In the genomic region with DNA sequence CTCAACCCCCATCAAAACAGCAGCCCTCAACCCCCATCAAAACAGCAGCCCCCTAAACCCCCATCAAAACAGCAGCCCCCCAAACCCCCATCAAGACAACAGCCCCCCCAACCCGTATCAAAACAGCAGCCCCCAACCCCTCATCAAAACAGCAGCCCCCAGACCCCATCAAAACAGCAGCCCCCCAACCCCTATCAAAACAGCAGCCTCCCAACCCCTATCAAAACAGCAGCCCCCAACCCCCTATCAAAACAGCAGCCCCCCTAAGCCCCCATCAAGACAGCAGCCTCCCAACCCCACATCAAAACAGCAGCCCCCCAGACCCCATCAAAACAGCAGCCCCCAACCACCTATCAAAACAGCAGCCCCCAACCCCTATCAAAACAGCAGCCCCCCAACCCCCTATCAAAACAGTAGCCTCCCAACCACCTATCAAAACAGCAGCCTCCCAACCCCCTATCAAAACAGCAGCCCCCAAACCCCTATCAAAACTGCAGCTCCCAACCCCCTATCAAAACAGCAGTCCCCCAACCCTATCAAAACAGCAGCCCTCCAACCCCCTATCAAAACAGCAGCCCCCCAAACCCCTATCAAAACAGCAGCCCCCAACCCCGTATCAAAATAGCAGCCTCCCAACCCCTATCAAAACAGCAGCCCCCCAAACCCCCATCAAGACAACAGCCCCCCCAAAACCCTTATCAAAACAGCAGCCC, we compare ENCODE assay signal across 12 cellular contexts. TPM values are rescaled to one million over a fixed set of nuclear protein-coding genes. Genes with fewer than 3 reads are reported as not detected.
DNase-seq lines count a peak whose midpoint lies in the region; ATAC-seq, FAIRE-seq and TF ChIP-seq lines count a peak whose summit lies in the region.
"Had no signal": no experiment of that assay in that cellular context is flagged by ENCODE, and none has a peak within 500 bp of the region (broad histone marks: within the 10 kb centered on the region; RNA-seq: fewer than 3 reads in every experiment).

No MANE protein-coding gene starts in this region.

- no peaks in the 10 kb centered on the region for H3F3A ChIP-seq in SU-DHL-6 (ENCODE audit: insufficient read depth)

- TF ChIP-seq CTCF in SU-DHL-6 (IDR thresholded peaks at IDR 0.05; ENCODE audit: insufficient read depth, low read length, poor library complexity, severe bottlenecking) (no peak), keratinocyte (optimal IDR thresholded peaks at IDR 0.05 in 1 of 3, IDR thresholded peaks at IDR 0.05 in 1 of 3, conservative IDR thresholded peaks at IDR 0.05 in 1 of 3; ENCODE audit: extremely low read depth in 1 of 3, insufficient read depth in 2 of 3, low read length in 3 of 3) (no peak)

- peaks cover 3% of the 10 kb centered on the region for H3K27me3 Mint-ChIP-seq in activated CD4-positive, alpha-beta T cell treated with anti-CD3 and anti-CD28 coated beads for 36 hours
- peaks cover 4 to 16% of the 10 kb centered on the region in 2 donors for H3K27me3 Mint-ChIP-seq in stimulated activated naive B cell treated with anti-CD40 and anti-IgM and Interleukin-4, amounts not matched to agents 10 μg/mL and 1 μg/mL and 100 μg/mL, for 72 hours

- no peak for ATAC-seq in activated CD4-positive, alpha-beta T cell treated with anti-CD3 and anti-CD28 coated beads for 36 hours
- no peak for ATAC-seq in stimulated activated naive B cell treated with anti-CD40 and anti-IgM and Interleukin-4, amounts not matched to agents 10 μg/mL and 1 μg/mL and 100 μg/mL, for 72 hours (replicated peaks)
- no peak for ATAC-seq in GM18861 (IDR thresholded peaks at IDR 0.05; ENCODE audit: unreplicated experiment)

- H3K36me3 ChIP-seq in SU-DHL-6 (ENCODE audit: low read length) (no peaks in the 10 kb centered on the region), keratinocyte (ENCODE audit: control insufficient read depth in 2 of 2, extremely low read depth in 1 of 2, insufficient read depth in 2 of 2, low read length in 2 of 2) (no peaks in the 10 kb centered on the region)

- dilution Hi-C loops in keratinocyte (cut with MboI; ENCODE audit: extremely low pct_ligation_motif_present, low sequenced_read_pairs): no loop called here

- peak overlapping the region; percentile 29 for H3K4me2 ChIP-seq in SU-DHL-6 (ENCODE audit: low read depth, low read length, poor library complexity, severe bottlenecking)
- H3K4me2 ChIP-seq in keratinocyte (ENCODE audit: control insufficient read depth, extremely low read depth, insufficient read depth, low read depth, low read length): peak overlapping the region; percentile 64

- H3K79me2 ChIP-seq in SU-DHL-6 (ENCODE audit: insufficient read depth, low read length) (no peaks in the 10 kb centered on the region), keratinocyte (ENCODE audit: control insufficient read depth, insufficient read depth, low read length) (no peaks in the 10 kb centered on the region)

- CTCF ChIA-PET in activated CD4-positive, alpha-beta T cell treated with anti-CD3 and anti-CD28 coated beads for 36 hours (lab: Charles Lee): interaction anchor here (0.6 kb wide), 1 partner anchor 243 kb away, joined by 3 read pairs; no protein-coding TSS in a partner anchor

- FAIRE-seq in keratinocyte (lab: Jason Lieb, UNC): no peak
- FAIRE-seq: colon had no signal

- no peak for DNase-seq in activated CD4-positive, alpha-beta T cell treated with anti-CD3 and anti-CD28 coated beads for 36 hours
- DNase-seq in activated CD4-positive, alpha-beta T cell treated with anti-CD3 and anti-CD28 coated beads, Interleukin-2, amount 50 U/mL, for 1 hour: no peak
- DNase-seq in keratinocyte (ENCODE audit: low read depth, low spot score) (no peak), NCI-H2171 treated with DMSO at 0.1 percent for 48 hours (lab: John Stamatoyannopoulos, UW) (no peak), foreskin melanocyte (no peak)
- no peak for DNase-seq in stimulated activated naive B cell treated with anti-CD40 and anti-IgM and Interleukin-4, amounts not matched to agents 10 μg/mL and 1 μg/mL and 100 μg/mL, for 72 hours
- DNase-seq: ACHN, NCI-H2081, SHP77 had no signal

- no peaks in the 10 kb centered on the region for H4K20me1 ChIP-seq in SU-DHL-6 (ENCODE audit: low read depth, low read length)
- H4K20me1 ChIP-seq in keratinocyte (ENCODE audit: control insufficient read depth, extremely low read depth, insufficient read depth, low read length): no peaks in the 10 kb centered on the region

- H3K9ac ChIP-seq in SU-DHL-6 (ENCODE audit: low read length) (no peak overlapping the region), keratinocyte (ENCODE audit: control insufficient read depth, extremely low read depth, insufficient read depth, low read length) (no peak overlapping the region)

- no peak overlapping the region for H3K27ac ChIP-seq in SU-DHL-6 (ENCODE audit: low read depth, low read length)
- no peak overlapping the region for H3K27ac ChIP-seq in keratinocyte (ENCODE audit: control insufficient read depth, insufficient read depth, low read length)

- peaks cover 2% of the 10 kb centered on the region for H3K9me3 Mint-ChIP-seq in activated CD4-positive, alpha-beta T cell treated with anti-CD3 and anti-CD28 coated beads for 36 hours (ENCODE audit: low read depth)
- H3K9me3 Mint-ChIP-seq in stimulated activated naive B cell treated with anti-CD40 and anti-IgM and Interleukin-4, amounts not matched to agents 10 μg/mL and 1 μg/mL and 100 μg/mL, for 72 hours: no peaks in the 10 kb centered on the region

- peak overlapping the region; percentile 19 for H3K4me3 Mint-ChIP-seq in activated CD4-positive, alpha-beta T cell treated with anti-CD3 and anti-CD28 coated beads for 36 hours
- H3K4me3 Mint-ChIP-seq in stimulated activated naive B cell treated with anti-CD40 and anti-IgM and Interleukin-4, amounts not matched to agents 10 μg/mL and 1 μg/mL and 100 μg/mL, for 72 hours: peak overlapping the region; percentile 25 to 48

- H2AFZ ChIP-seq in SU-DHL-6 (ENCODE audit: low read depth, low read length, severe bottlenecking): no peak overlapping the region
- no peak overlapping the region for H2AFZ ChIP-seq in keratinocyte (ENCODE audit: control insufficient read depth, low read length)

- H3K9me1 ChIP-seq in keratinocyte (ENCODE audit: control insufficient read depth, extremely low read depth, insufficient read depth, low read length): no peaks in the 10 kb centered on the region

- H3K9me2 ChIP-seq in SU-DHL-6 (replicated peaks; ENCODE audit: insufficient read depth, low read length): no peaks in the 10 kb centered on the region

- POLR2A ChIA-PET in activated CD4-positive, alpha-beta T cell treated with anti-CD3 and anti-CD28 coated beads for 36 hours (lab: Charles Lee): no interaction called here

- H3K9me3 ChIP-seq in SU-DHL-6 (ENCODE audit: insufficient read depth, low read length) (no peaks in the 10 kb centered on the region), keratinocyte (ENCODE audit: control insufficient read depth, low read depth, low read length) (no peaks in the 10 kb centered on the region)

- H3K27me3 ChIP-seq in SU-DHL-6 (ENCODE audit: low read length) (no peaks in the 10 kb centered on the region), keratinocyte (ENCODE audit: control insufficient read depth, extremely low read depth, insufficient read depth, low read length) (no peaks in the 10 kb centered on the region)

- H3K4me1 ChIP-seq in keratinocyte (ENCODE audit: control insufficient read depth, extremely low read depth, insufficient read depth, low read length): no peaks in the 10 kb centered on the region

- no peak overlapping the region for H3K27ac Mint-ChIP-seq in activated CD4-positive, alpha-beta T cell treated with anti-CD3 and anti-CD28 coated beads for 36 hours
- no peak overlapping the region for H3K27ac Mint-ChIP-seq in stimulated activated naive B cell treated with anti-CD40 and anti-IgM and Interleukin-4, amounts not matched to agents 10 μg/mL and 1 μg/mL and 100 μg/mL, for 72 hours

- no peaks in the 10 kb centered on the region for H3K36me3 Mint-ChIP-seq in activated CD4-positive, alpha-beta T cell treated with anti-CD3 and anti-CD28 coated beads for 36 hours (ENCODE audit: low read depth)
- no peaks in the 10 kb centered on the region for H3K36me3 Mint-ChIP-seq in stimulated activated naive B cell treated with anti-CD40 and anti-IgM and Interleukin-4, amounts not matched to agents 10 μg/mL and 1 μg/mL and 100 μg/mL, for 72 hours

- H3K4me3 ChIP-seq in SU-DHL-6 (ENCODE audit: insufficient read depth, low read length, poor library complexity, severe bottlenecking) (no peak overlapping the region), keratinocyte (ENCODE audit: control insufficient read depth in 2 of 3, extremely low read depth in 1 of 3, insufficient read depth in 2 of 3, low read depth in 1 of 3, low read length in 3 of 3) (peak overlapping the region in 2 of 3 experiments; percentile 32 to 50)

- intact Hi-C loops in activated CD4-positive, alpha-beta T cell treated with anti-CD3 and anti-CD28 coated beads for 36 hours (cut with DNase I, micrococcal nuclease): loop anchor here in 1 of 2 experiments (2.0 kb wide), 5 partner anchors 67 to 219 kb away; partner anchors contain the start of genes BRD9, CEP72, TRIP13 and ZDHHC11B

- H3K4me1 Mint-ChIP-seq in activated CD4-positive, alpha-beta T cell treated with anti-CD3 and anti-CD28 coated beads for 36 hours: no peaks in the 10 kb centered on the region
- H3K4me1 Mint-ChIP-seq in stimulated activated naive B cell treated with anti-CD40 and anti-IgM and Interleukin-4, amounts not matched to agents 10 μg/mL and 1 μg/mL and 100 μg/mL, for 72 hours: no peaks in the 10 kb centered on the region

RNA-seq across cellular contexts. Expression of gene TPPP, which starts 1.2 kb away (rescaled TPM):
- under 1 TPM; 0.21 TPM for total RNA-seq in activated CD4-positive, alpha-beta T cell treated with anti-CD3 and anti-CD28 coated beads for 36 hours
- 0.88 to 2.5 TPM (median 1.1 TPM) in 3 replicates for polyA plus RNA-seq in keratinocyte
- 1.4 TPM for polyA plus RNA-seq in keratinocyte (2011; ENCODE audit: low read depth)
- polyA plus RNA-seq in keratinocyte (2011; cell fraction: cytosol; rRNA removed): 1.5 and 2.7 TPM in 2 replicates
- polyA plus RNA-seq in keratinocyte (2011; cell fraction: nucleus; rRNA removed): 3.6 and 4.5 TPM in 2 replicates
- 1.6 and 2.7 TPM in 2 replicates for polyA plus RNA-seq in keratinocyte (2012; ENCODE audit: low replicate concordance)
- 1.9 to 4.3 TPM (median 2.6 TPM) in 3 replicates for polyA minus RNA-seq in keratinocyte
- 5.9 TPM for polyA minus RNA-seq in keratinocyte (2011; cell fraction: cytosol; rRNA and poly(A)+ RNA removed)
- polyA minus RNA-seq in keratinocyte (2011; cell fraction: nucleus; rRNA and poly(A)+ RNA removed): 4.0 and 4.1 TPM in 2 replicates
